Comparison of ENCODE assay signal across 25 cellular contexts in genomic region chr10:31366703-31367102, GRCh38.
"Had no signal": no experiment of that assay in that cellular context is flagged by ENCODE, and none has a peak within 500 bp of the region (broad histone marks: within the 10 kb centered on the region; RNA-seq: fewer than 3 reads in every experiment).

No MANE protein-coding gene starts in this region.

- H3K4me3 ChIP-seq: MG63, SJSA1, SK-N-MC had no signal

- ATAC-seq: HepG2 had no signal

- H3K9me3 ChIP-seq: SJSA1 had no signal

- FAIRE-seq: HepG2, RCC 7860 had no signal

- H3K27me3 ChIP-seq: MG63, SJSA1 had no signal

- DNase-seq: IMR-90, Karpas-422, KG1, MG63, NCI-H1092, NCI-H1105 treated with DMSO at 0.1 percent for 48 hours, NCI-H1417 treated with DMSO at 0.1 percent for 48 hours, NCI-H146, NCI-H1694 treated with DMSO at 0.1 percent for 48 hours, NCI-H1930, NCI-H2081, NCI-H2107, NCI-H226, NCI-H446, NCI-H510A, NCI-H524 treated with DMSO at 0.1 percent for 48 hours, NCI-H69, NCI-H774, Right ventricle myocardium superior, RPMI8226, SIG-M5 had no signal

- H3K27ac ChIP-seq: SJSA1, SK-N-MC had no signal

- H3K4me1 ChIP-seq: SJSA1 had no signal
